Comparison of ENCODE assay signal across 8 cellular contexts in genomic region chr9:127568618-127568970, GRCh38. TPM values are rescaled to one million over a fixed set of nuclear protein-coding genes. Genes with fewer than 3 reads are reported as not detected.
DNase-seq lines count a peak whose midpoint lies in the region; ATAC-seq and TF ChIP-seq lines count a peak whose summit lies in the region.

No MANE protein-coding gene starts in this region.

- DNase-seq in esophagus squamous epithelium (lab: John Stamatoyannopoulos, UW), result no peak
- DNase-seq in psoas muscle, result peak in 1 of 2 donors; percentile 55
- no peak for DNase-seq in posterior cingulate gyrus
- no peak for DNase-seq in NCI-H345 (lab: John Stamatoyannopoulos, UW)
- no peak for DNase-seq in COLO668 (lab: John Stamatoyannopoulos, UW; ENCODE audit: unreplicated experiment)
- DNase-seq in DMS153 (lab: John Stamatoyannopoulos, UW), result no peak

- TF ChIP-seq POLR2A in esophagus squamous epithelium (IDR thresholded peaks at IDR 0.05), result peak in 2 of 4 donors; percentile 30 to 56

- H2AFZ ChIP-seq in OCI-LY1 (ENCODE audit: low read length), result no peak overlapping the region

- H3K4me2 ChIP-seq in OCI-LY1 (ENCODE audit: low read length), result peak overlapping the region; percentile 61

- H3K9me3 ChIP-seq in OCI-LY1 (ENCODE audit: low read length) (no peaks in the 10 kb centered on the region), esophagus squamous epithelium (no peaks in the 10 kb centered on the region), psoas muscle (no peaks in the 10 kb centered on the region)

- H3K27ac ChIP-seq in OCI-LY1 (ENCODE audit: low read depth, low read length, poor library complexity, severe bottlenecking) (no peak overlapping the region), esophagus squamous epithelium (peak overlapping the region; percentile 99 to 100 (median 99)), psoas muscle (peak overlapping the region; percentile 63)

- no peaks in the 10 kb centered on the region for H3F3A ChIP-seq in OCI-LY1 (ENCODE audit: insufficient read depth, low read length)

- H3K9me2 ChIP-seq in OCI-LY1 (ENCODE audit: low read depth, low read length), result no peaks in the 10 kb centered on the region

- H3K4me3 ChIP-seq in OCI-LY1 (ENCODE audit: low read depth, low read length, poor library complexity, severe bottlenecking) (peak overlapping the region; percentile 50), esophagus squamous epithelium (peak overlapping the region; percentile 76 to 99 (median 88)), psoas muscle (peak overlapping the region; percentile 74)

- H3K27me3 ChIP-seq in OCI-LY1 (ENCODE audit: insufficient read depth, low read length) (no peaks in the 10 kb centered on the region; the same call in 1 of the 2 replicates), esophagus squamous epithelium (no peaks in the 10 kb centered on the region), psoas muscle (ENCODE audit: insufficient read depth in 3 of 3, low read length in 2 of 3) (no peaks in the 10 kb centered on the region)

- H3K36me3 ChIP-seq in OCI-LY1 (ENCODE audit: insufficient read depth, low read length), result no peaks in the 10 kb centered on the region
- peaks cover 0 to 16% (median 0%) of the 10 kb centered on the region in 3 donors for H3K36me3 ChIP-seq in esophagus squamous epithelium
- H3K36me3 ChIP-seq in psoas muscle (ENCODE audit: insufficient read depth in 1 of 2, low read depth in 1 of 2), result no peaks in the 10 kb centered on the region

- peak; percentile 14 for ATAC-seq in GM18907 (IDR thresholded peaks at IDR 0.05; ENCODE audit: unreplicated experiment)
- peak in 2 of 4 donors; percentile 25 to 34 for ATAC-seq in psoas muscle

- H3K4me1 ChIP-seq in OCI-LY1 (ENCODE audit: insufficient read depth, low read length, severe bottlenecking) (peaks cover 8% of the 10 kb centered on the region), esophagus squamous epithelium (peaks cover 32 to 88% (median 60%) of the 10 kb centered on the region in 3 donors), psoas muscle (peaks cover 14% of the 10 kb centered on the region)

- no peak for TF ChIP-seq CTCF in OCI-LY1 (IDR thresholded peaks at IDR 0.05; ENCODE audit: low read length)
- TF ChIP-seq CTCF in esophagus squamous epithelium (IDR thresholded peaks at IDR 0.05), result peak in 1 of 6 experiments; percentile 11
- no peak for TF ChIP-seq CTCF in psoas muscle (IDR thresholded peaks at IDR 0.05)

- intact Hi-C loops in esophagus squamous epithelium (cut with DNase I), result no loop called here
- intact Hi-C loops in psoas muscle (cut with DNase I), result no loop called here
- intact Hi-C loops in posterior cingulate gyrus (cut with DNase I), result no loop called here

- no peaks in the 10 kb centered on the region for H3K79me2 ChIP-seq in OCI-LY1 (ENCODE audit: insufficient read depth, low read length)

- H3K9ac ChIP-seq in OCI-LY1 (ENCODE audit: low read length), result no peak overlapping the region; the same call in 1 of the 2 replicates

- H4K20me1 ChIP-seq in OCI-LY1 (ENCODE audit: insufficient read depth, low read length), result no peaks in the 10 kb centered on the region

- 0 to 2% methylated on average over 9 to 15 of the region's 50 CpGs for WGBS in esophagus squamous epithelium, 2 donors
- 1 to 3% methylated on average over 6 to 50 of the region's 50 CpGs; no CpG with 5 or more reads in 1 of the 3 donors for whole genome bisulfite sequencing in psoas muscle, 3 donors

RNA-seq across cellular contexts. Expression of gene STXBP1, which starts 43.5 kb away (rescaled TPM):
- total RNA-seq in esophagus squamous epithelium, result 10 to 100 TPM in 2 of 4 donors, 1 to 10 TPM in 2; 4.7 to 36.1 (median 12.2) TPM
- 10 to 100 TPM in 2 of 4 donors, 1 to 10 TPM in 2; 6.1 to 12.3 (median 8.9) TPM for total RNA-seq in psoas muscle
- 1 to 10 TPM; 2.8 to 6.7 (median 3.2) TPM for polyA plus RNA-seq in psoas muscle
